ENCODE assay signal across 16 cellular contexts in the genomic region with DNA sequence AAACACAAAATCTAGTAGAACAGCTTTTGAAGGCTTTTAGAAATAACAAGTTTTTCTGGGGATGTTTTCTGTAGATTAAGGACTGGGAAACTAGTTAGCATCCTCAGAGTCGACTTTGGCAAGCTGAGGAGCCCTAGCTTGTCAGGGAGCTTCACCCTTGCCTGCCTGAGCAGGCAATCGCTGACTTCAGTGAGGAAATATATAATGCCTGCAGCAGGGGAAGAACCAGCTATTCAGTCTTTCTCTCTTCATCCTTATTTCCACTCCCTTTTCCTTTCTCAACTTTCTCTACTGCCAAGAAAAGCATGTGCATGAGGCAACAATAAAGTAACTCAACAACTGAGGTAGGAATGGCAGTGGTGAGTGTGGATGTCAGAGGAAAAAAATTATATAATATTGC. TPM values are rescaled to one million over a fixed set of nuclear protein-coding genes. Genes with fewer than 3 reads are reported as not detected.
DNase-seq lines count a peak whose midpoint lies in the region; ATAC-seq, FAIRE-seq and TF ChIP-seq lines count a peak whose summit lies in the region.
"Had no signal": no experiment of that assay in that cellular context is flagged by ENCODE, and none has a peak within 500 bp of the region (broad histone marks: within the 10 kb centered on the region; RNA-seq: fewer than 3 reads in every experiment).

No MANE protein-coding gene starts in this region.

- no peak overlapping the region for H3K4me3 Mint-ChIP-seq in GM23338
- no peak overlapping the region for H3K4me3 Mint-ChIP-seq in T-helper 2 cell treated with Interferon-gamma antibody and Interleukin-4, amounts not matched to agents 5 μg/mL and 100 μg/mL, for 36 hours

- H3K4me2 ChIP-seq in GM23338 (peak overlapping the region; percentile 48), keratinocyte (ENCODE audit: control insufficient read depth, extremely low read depth, insufficient read depth, low read depth, low read length) (peak overlapping the region; percentile 67), SK-N-SH (no peak overlapping the region)
- H3K4me2 ChIP-seq: BLaER1 treated with 17β-estradiol and CSF1 and Interleukin-3, amounts not matched to agents 10 nM and 100 nM had no signal

- TF ChIP-seq EP300 in SK-N-SH (IDR thresholded peaks at IDR 0.05; ENCODE audit: borderline replicate concordance in 1 of 2, low read depth in 1 of 2, low read length in 1 of 2), result no peak

- H3K27ac Mint-ChIP-seq in GM23338, result no peak overlapping the region
- H3K27ac Mint-ChIP-seq in T-helper 2 cell treated with Interferon-gamma antibody and Interleukin-4, amounts not matched to agents 5 μg/mL and 100 μg/mL, for 36 hours, result no peak overlapping the region
- H3K27ac Mint-ChIP-seq: CD4-positive, CD25-positive, alpha-beta regulatory T cell had no signal

- peak overlapping the region; percentile 19; the same call in 1 of the 2 replicates for H2AFZ ChIP-seq in GM23338
- H2AFZ ChIP-seq in keratinocyte (ENCODE audit: control insufficient read depth, low read length), result peak overlapping the region; percentile 34
- no peak overlapping the region for H2AFZ ChIP-seq in SK-N-SH (ENCODE audit: low read depth)

- H3K27ac ChIP-seq in GM23338 (ENCODE audit: low read depth) (no peak overlapping the region), RWPE2 (ENCODE audit: poor library complexity, severe bottlenecking) (peak overlapping the region; percentile 66), epithelial cell of prostate (peak overlapping the region; percentile 77), keratinocyte (ENCODE audit: control insufficient read depth, insufficient read depth, low read length) (peak overlapping the region; percentile 42), SK-N-SH (ENCODE audit: low read depth in 2 of 2, low read length in 1 of 2) (no peak overlapping the region)
- H3K27ac ChIP-seq: BLaER1 treated with 17β-estradiol and CSF1 and Interleukin-3, amounts not matched to agents 10 nM and 100 nM had no signal

- H3K79me2 ChIP-seq in GM23338 (replicated peaks; ENCODE audit: insufficient read depth), result no peaks in the 10 kb centered on the region
- no peaks in the 10 kb centered on the region for H3K79me2 ChIP-seq in keratinocyte (ENCODE audit: control insufficient read depth, insufficient read depth, low read length)
- H3K79me2 ChIP-seq in SK-N-SH (ENCODE audit: insufficient read depth), result no peaks in the 10 kb centered on the region

- H3K9me1 ChIP-seq in keratinocyte (ENCODE audit: control insufficient read depth, extremely low read depth, insufficient read depth, low read length), result no peaks in the 10 kb centered on the region

- H3K9me2 ChIP-seq in GM23338 (ENCODE audit: insufficient read depth), result peaks cover 8% of the 10 kb centered on the region
- H3K9me2 ChIP-seq in SK-N-SH, result no peaks in the 10 kb centered on the region

- H3K9me3 ChIP-seq in RWPE2 (ENCODE audit: severe bottlenecking) (no peaks in the 10 kb centered on the region), keratinocyte (ENCODE audit: control insufficient read depth, low read depth, low read length) (no peaks in the 10 kb centered on the region), SK-N-SH (no peaks in the 10 kb centered on the region)
- H3K9me3 ChIP-seq: BLaER1 treated with 17β-estradiol and CSF1 and Interleukin-3, amounts not matched to agents 10 nM and 100 nM; HAP-1 had no signal

- POLR2A ChIA-PET in SK-N-SH (lab: Yijun Ruan, JAX), result no interaction called here

- no peaks in the 10 kb centered on the region for H4K20me1 ChIP-seq in GM23338 (replicated peaks; ENCODE audit: insufficient read depth)
- no peaks in the 10 kb centered on the region for H4K20me1 ChIP-seq in keratinocyte (ENCODE audit: control insufficient read depth, extremely low read depth, insufficient read depth, low read length)
- H4K20me1 ChIP-seq in SK-N-SH (ENCODE audit: insufficient read depth), result no peaks in the 10 kb centered on the region
- H4K20me1 ChIP-seq: BLaER1 treated with 17β-estradiol and CSF1 and Interleukin-3, amounts not matched to agents 10 nM and 100 nM had no signal

- H3K9ac ChIP-seq in keratinocyte (ENCODE audit: control insufficient read depth, extremely low read depth, insufficient read depth, low read length) (no peak overlapping the region), SK-N-SH (no peak overlapping the region)
- H3K9ac ChIP-seq: BLaER1 treated with 17β-estradiol and CSF1 and Interleukin-3, amounts not matched to agents 10 nM and 100 nM had no signal

- peaks cover 46% of the 10 kb centered on the region for H3K4me1 Mint-ChIP-seq in GM23338
- H3K4me1 Mint-ChIP-seq in T-helper 2 cell treated with Interferon-gamma antibody and Interleukin-4, amounts not matched to agents 5 μg/mL and 100 μg/mL, for 36 hours (ENCODE audit: low read depth), result no peaks in the 10 kb centered on the region
- H3K4me1 Mint-ChIP-seq: CD4-positive, CD25-positive, alpha-beta regulatory T cell had no signal

- ATAC-seq in GM23338, result no peak
- no peak for ATAC-seq in RWPE2 (ENCODE audit: low read depth)
- no peak for ATAC-seq in GM18868 (IDR thresholded peaks at IDR 0.05; ENCODE audit: unreplicated experiment)
- ATAC-seq: GM12878 had no signal

- 0 out of 3 replicates have a peak, but pooled peaks cover 3% of the 10 kb centered on the region for H3K36me3 Mint-ChIP-seq in GM23338 (ENCODE audit: low read depth)
- no peaks in the 10 kb centered on the region for H3K36me3 Mint-ChIP-seq in T-helper 2 cell treated with Interferon-gamma antibody and Interleukin-4, amounts not matched to agents 5 μg/mL and 100 μg/mL, for 36 hours (ENCODE audit: low read depth)
- H3K36me3 Mint-ChIP-seq: CD4-positive, CD25-positive, alpha-beta regulatory T cell had no signal

- dilution Hi-C loops in keratinocyte (cut with MboI; ENCODE audit: extremely low pct_ligation_motif_present, low sequenced_read_pairs), result no loop called here

- no peaks in the 10 kb centered on the region for H3K27me3 ChIP-seq in GM23338 (ENCODE audit: insufficient read depth)
- H3K27me3 ChIP-seq in RWPE2 (ENCODE audit: insufficient read depth, poor library complexity, severe bottlenecking), result no peaks in the 10 kb centered on the region
- no peaks in the 10 kb centered on the region for H3K27me3 ChIP-seq in keratinocyte (ENCODE audit: control insufficient read depth, extremely low read depth, insufficient read depth, low read length)
- no peaks in the 10 kb centered on the region for H3K27me3 ChIP-seq in SK-N-SH (ENCODE audit: insufficient read depth)
- H3K27me3 ChIP-seq: BLaER1 treated with 17β-estradiol and CSF1 and Interleukin-3, amounts not matched to agents 10 nM and 100 nM had no signal

- H3K9me3 Mint-ChIP-seq in GM23338, result no peaks in the 10 kb centered on the region
- H3K9me3 Mint-ChIP-seq in T-helper 2 cell treated with Interferon-gamma antibody and Interleukin-4, amounts not matched to agents 5 μg/mL and 100 μg/mL, for 36 hours, result no peaks in the 10 kb centered on the region

- H3K4me3 ChIP-seq in GM23338, result no peak overlapping the region
- no peak overlapping the region for H3K4me3 ChIP-seq in RWPE2 (ENCODE audit: severe bottlenecking)
- H3K4me3 ChIP-seq in keratinocyte (ENCODE audit: control insufficient read depth in 2 of 3, extremely low read depth in 1 of 3, insufficient read depth in 2 of 3, low read depth in 1 of 3, low read length in 3 of 3), result no peak overlapping the region
- no peak overlapping the region for H3K4me3 ChIP-seq in SK-N-SH (ENCODE audit: low read depth in 2 of 2, low read length in 1 of 2)
- H3K4me3 ChIP-seq: BLaER1 treated with 17β-estradiol and CSF1 and Interleukin-3, amounts not matched to agents 10 nM and 100 nM; GM12878; HAP-1 had no signal

- peaks cover 24% of the 10 kb centered on the region for H3K4me1 ChIP-seq in GM23338 (ENCODE audit: insufficient read depth)
- peaks cover 49% of the 10 kb centered on the region for H3K4me1 ChIP-seq in RWPE2 (ENCODE audit: insufficient read depth, poor library complexity, severe bottlenecking)
- peaks cover 59% of the 10 kb centered on the region for H3K4me1 ChIP-seq in keratinocyte (ENCODE audit: control insufficient read depth, extremely low read depth, insufficient read depth, low read length)
- peaks cover 0 to 9% of the 10 kb centered on the region in 2 experiments; a peak in 2 of 4 replicates for H3K4me1 ChIP-seq in SK-N-SH (ENCODE audit: control insufficient read depth in 1 of 2, insufficient read depth in 2 of 2, low read depth in 1 of 2, low read length in 1 of 2)
- H3K4me1 ChIP-seq: HAP-1 had no signal

- H3F3A ChIP-seq in GM23338 (replicated peaks; ENCODE audit: low read depth) (no peaks in the 10 kb centered on the region), SK-N-SH (replicated peaks; ENCODE audit: insufficient read depth) (peaks cover 12% of the 10 kb centered on the region)

- TF ChIP-seq RAD21 in SK-N-SH (IDR thresholded peaks at IDR 0.05; ENCODE audit: low read length), result no peak

- DNase-seq in GM23338 (ENCODE audit: low spot score) (no peak), RWPE2 (ENCODE audit: low spot score) (no peak), epithelial cell of prostate (ENCODE audit: low read depth, low spot score) (no peak), keratinocyte (ENCODE audit: low read depth, low spot score) (peak; percentile 40), ecto neural progenitor cell (ENCODE audit: low spot score) (no peak), SK-N-SH (no peak)
- no peak for DNase-seq in T-helper 2 cell treated with Interferon-gamma antibody and Interleukin-4, amounts not matched to agents 5 μg/mL and 100 μg/mL, for 36 hours (ENCODE audit: low spot score)
- DNase-seq: ACHN; CD4-positive, CD25-positive, alpha-beta regulatory T cell; DMS 273 treated with DMSO at 0.1 percent for 48 hours; DMS79 had no signal

- peaks cover 6% of the 10 kb centered on the region for H3K27me3 Mint-ChIP-seq in GM23338 (ENCODE audit: insufficient read depth, low read depth, poor library complexity)
- H3K27me3 Mint-ChIP-seq in T-helper 2 cell treated with Interferon-gamma antibody and Interleukin-4, amounts not matched to agents 5 μg/mL and 100 μg/mL, for 36 hours (ENCODE audit: low read depth), result peaks cover 5% of the 10 kb centered on the region

- peak; percentile 91 for FAIRE-seq in keratinocyte (lab: Jason Lieb, UNC)
- FAIRE-seq: GM12878, H1 had no signal

- no peak for TF ChIP-seq CTCF in GM23338 (conservative IDR thresholded peaks at IDR 0.05; ENCODE audit: low read depth in 2 of 2)
- TF ChIP-seq CTCF in RWPE2 (IDR thresholded peaks at IDR 0.05; ENCODE audit: poor library complexity, severe bottlenecking), result no peak
- no peak for TF ChIP-seq CTCF in keratinocyte (optimal IDR thresholded peaks at IDR 0.05 in 1 of 3, IDR thresholded peaks at IDR 0.05 in 1 of 3, conservative IDR thresholded peaks at IDR 0.05 in 1 of 3; ENCODE audit: extremely low read depth in 1 of 3, insufficient read depth in 2 of 3, low read length in 3 of 3)
- no peak for TF ChIP-seq CTCF in SK-N-SH (IDR thresholded peaks at IDR 0.05)

- 50% methylated on average over 2 of the region's 2 CpGs for WGBS in SK-N-SH (ENCODE audit: low lambda C conversion rate)

- CTCF ChIA-PET in SK-N-SH (lab: Yijun Ruan, JAX), result interaction anchor here (1.1 kb wide), 1 partner anchor 10 kb away, joined by 4 read pairs; no protein-coding TSS in a partner anchor

- H3K36me3 ChIP-seq in GM23338 (ENCODE audit: insufficient read depth) (no peaks in the 10 kb centered on the region), RWPE2 (ENCODE audit: low read depth) (no peaks in the 10 kb centered on the region), keratinocyte (ENCODE audit: control insufficient read depth in 2 of 2, extremely low read depth in 1 of 2, insufficient read depth in 2 of 2, low read length in 2 of 2) (no peaks in the 10 kb centered on the region), SK-N-SH (replicated peaks in 1 of 2; ENCODE audit: control insufficient read depth in 1 of 2, insufficient read depth in 2 of 2, low read length in 1 of 2) (no peaks in the 10 kb centered on the region)
- H3K36me3 ChIP-seq: BLaER1 treated with 17β-estradiol and CSF1 and Interleukin-3, amounts not matched to agents 10 nM and 100 nM; HAP-1 had no signal

RNA-seq across cellular contexts. Expression of a gene that starts 54.7 kb away (rescaled TPM):
- total RNA-seq in GM23338 (2014; rRNA removed; shearing (Covaris generic)), result 29.4 and 30.0 TPM in 2 replicates
- polyA plus RNA-seq in GM23338 (2016; fragmentation: Nextera tagmentation; extraction: Ambion mirVana) (12.0 and 13.5 TPM in 2 replicates), keratinocyte (178 to 295 TPM (median 294 TPM) in 3 replicates), SK-N-SH (2012; rRNA removed) (157 and 225 TPM in 2 replicates)
- polyA plus RNA-seq in keratinocyte (2011; ENCODE audit: low read depth), result 348 TPM
- 127 and 157 TPM in 2 replicates for polyA plus RNA-seq in keratinocyte (2011; cell fraction: cytosol; rRNA removed)
- polyA plus RNA-seq in keratinocyte (2011; cell fraction: nucleus; rRNA removed), result 454 and 553 TPM in 2 replicates
- 179 and 228 TPM in 2 replicates for polyA plus RNA-seq in keratinocyte (2012; ENCODE audit: low replicate concordance)
- polyA minus RNA-seq in keratinocyte, result 214 to 563 TPM (median 490 TPM) in 3 replicates
- 680 TPM for polyA minus RNA-seq in keratinocyte (2011; cell fraction: cytosol; rRNA and poly(A)+ RNA removed)
- 876 and 1,175 TPM in 2 replicates for polyA minus RNA-seq in keratinocyte (2011; cell fraction: nucleus; rRNA and poly(A)+ RNA removed)
- 138 and 149 TPM in 2 replicates for polyA plus RNA-seq in SK-N-SH (2012; cell fraction: cytosol; rRNA removed)
- polyA plus RNA-seq in SK-N-SH (2012; cell fraction: nucleus; rRNA removed), result 480 and 571 TPM in 2 replicates

Comparison
In these comparisons a context has a peak if more than half of its experiments do, and no peak if none do; other contexts are left out.
1. H3K27ac ChIP-seq: peak in RWPE2 (single experiment), epithelial cell of prostate (single experiment) and keratinocyte (single experiment); none in GM23338 (single experiment) and SK-N-SH (0 of 2).